ENCODE assay signal across 8 cellular contexts in genomic region chr9:127589955-127590370, GRCh38. TPM values are rescaled to one million over a fixed set of nuclear protein-coding genes. Genes with fewer than 3 reads are reported as not detected.
DNase-seq lines count a peak whose midpoint lies in the region; ATAC-seq, FAIRE-seq and TF ChIP-seq lines count a peak whose summit lies in the region.

No MANE protein-coding gene starts in this region.

- no peaks in the 10 kb centered on the region for H3K9me1 ChIP-seq in keratinocyte (ENCODE audit: control insufficient read depth, extremely low read depth, insufficient read depth, low read length)

- ATAC-seq in Panc1 = peak; percentile 77
- no peak for ATAC-seq in GM18505 (IDR thresholded peaks at IDR 0.05; ENCODE audit: unreplicated experiment)

- BruUV-seq in Panc1 (replicated peaks; lab: Mats Ljungman, UMichigan) = no TSS peak

- no peaks in the 10 kb centered on the region for H4K20me1 ChIP-seq in KMS-11 (ENCODE audit: insufficient read depth)
- H4K20me1 ChIP-seq in keratinocyte (ENCODE audit: control insufficient read depth, extremely low read depth, insufficient read depth, low read length) = no peaks in the 10 kb centered on the region

- no peaks in the 10 kb centered on the region for H3K27me3 ChIP-seq in KMS-11 (ENCODE audit: insufficient read depth, low read depth)
- H3K27me3 ChIP-seq in Panc1 (ENCODE audit: control insufficient read depth, insufficient read depth, low read length) = no peaks in the 10 kb centered on the region
- H3K27me3 ChIP-seq in keratinocyte (ENCODE audit: control insufficient read depth, extremely low read depth, insufficient read depth, low read length) = no peaks in the 10 kb centered on the region
- no peaks in the 10 kb centered on the region for H3K27me3 ChIP-seq in stomach

- H3K36me3 ChIP-seq in KMS-11 (ENCODE audit: insufficient read depth) (no peaks in the 10 kb centered on the region), Panc1 (ENCODE audit: control insufficient read depth, insufficient read depth, low read length) (no peaks in the 10 kb centered on the region), keratinocyte (ENCODE audit: control insufficient read depth in 2 of 2, extremely low read depth in 1 of 2, insufficient read depth in 2 of 2, low read length in 2 of 2) (no peaks in the 10 kb centered on the region), stomach (no peaks in the 10 kb centered on the region)

- H2AFZ ChIP-seq in KMS-11 (ENCODE audit: low read depth) (no peak overlapping the region), keratinocyte (ENCODE audit: control insufficient read depth, low read length) (no peak overlapping the region)

- peak; percentile 86 for TF ChIP-seq CTCF in KMS-11 (conservative IDR thresholded peaks at IDR 0.05; ENCODE audit: low read depth, low read length)
- TF ChIP-seq CTCF in Panc1 (IDR thresholded peaks at IDR 0.05) = peak; percentile 87
- peak; percentile 80 to 97 (median 81) for TF ChIP-seq CTCF in keratinocyte (optimal IDR thresholded peaks at IDR 0.05 in 1 of 3, IDR thresholded peaks at IDR 0.05 in 1 of 3, conservative IDR thresholded peaks at IDR 0.05 in 1 of 3; ENCODE audit: extremely low read depth in 1 of 3, insufficient read depth in 2 of 3, low read length in 3 of 3)
- TF ChIP-seq CTCF in stomach (IDR thresholded peaks at IDR 0.05) = peak in 5 of 7 experiments; percentile 82 to 95 (median 93)

- no peak overlapping the region for H3K27ac ChIP-seq in KMS-11
- H3K27ac ChIP-seq in Panc1 (ENCODE audit: low read length) = peak overlapping the region; percentile 26; the same call in 1 of the 2 replicates
- no peak overlapping the region for H3K27ac ChIP-seq in keratinocyte (ENCODE audit: control insufficient read depth, insufficient read depth, low read length)
- no peak overlapping the region for H3K27ac ChIP-seq in stomach

- H3K9me3 ChIP-seq in Panc1 (ENCODE audit: control insufficient read depth, insufficient read depth, low read depth, low read length) = no peaks in the 10 kb centered on the region
- H3K9me3 ChIP-seq in keratinocyte (ENCODE audit: control insufficient read depth, low read depth, low read length) = no peaks in the 10 kb centered on the region
- no peaks in the 10 kb centered on the region for H3K9me3 ChIP-seq in stomach

- CTCF ChIA-PET in Panc1 (lab: Charles Lee) = interaction anchor here (0.9 to 2.7 kb wide), 3 partner anchors 64 to 143 kb away, joined by 4 to 11 read pairs (median 4); no protein-coding TSS in a partner anchor

- intact Hi-C loops in Panc1 (cut with micrococcal nuclease; ENCODE audit: unreplicated experiment) = loop anchor here (5.0 to 10.0 kb wide), 2 partner anchors 88 to 145 kb away; partner anchors contain the start of gene TOR2A
- intact Hi-C loops in stomach (cut with DNase I; ENCODE audit: low total_unique reads) = loop anchor here (5.0 kb wide), 2 partner anchors 142 to 332 kb away; no protein-coding TSS in a partner anchor

- H3K4me3 ChIP-seq in KMS-11 (IDR thresholded peaks at IDR 0.05; ENCODE audit: insufficient read depth, low read depth, low read length) (no peak overlapping the region), Panc1 (ENCODE audit: low read depth in 2 of 2, low read length in 2 of 2) (peak overlapping the region in 1 of 2 experiments; percentile 17; a peak in 1 of 4 replicates), keratinocyte (ENCODE audit: control insufficient read depth in 2 of 3, extremely low read depth in 1 of 3, insufficient read depth in 2 of 3, low read depth in 1 of 3, low read length in 3 of 3) (no peak overlapping the region), stomach (no peak overlapping the region)

- 7 to 11% (median 10%) methylated on average over 8 of the region's 8 CpGs for WGBS in stomach, 5 donors

- TF ChIP-seq POLR2A in stomach (IDR thresholded peaks at IDR 0.05) = no peak
- TF ChIP-seq POLR2A in GM18505 (IDR thresholded peaks at IDR 0.05; ENCODE audit: borderline replicate concordance, extremely low read depth, insufficient read depth, insufficient read length) = no peak

- POLR2A ChIA-PET in Panc1 (lab: Charles Lee) = interaction anchor here (1.0 kb wide), 1 partner anchor 12 kb away, joined by 3 read pairs; no protein-coding TSS in a partner anchor

- DNase-seq in DMS79 treated with DMSO at 0.1 percent for 48 hours (lab: John Stamatoyannopoulos, UW) (peak; percentile 89), Panc1 (ENCODE audit: low read depth, low spot score) (no peak), T47D (ENCODE audit: low read depth in 1 of 2, low spot score in 1 of 2) (peak; percentile 64 to 87), keratinocyte (ENCODE audit: low read depth, low spot score) (no peak), stomach (peak; percentile 70)
- no peak for DNase-seq in activated CD4-positive, CD25-positive, alpha-beta regulatory T cell treated with anti-CD3 and anti-CD28 coated beads, Interleukin-2, amount 50 U/mL, for 72 hours

- H3K4me1 ChIP-seq in KMS-11 (ENCODE audit: low read depth, poor library complexity, severe bottlenecking) = peaks cover 4% of the 10 kb centered on the region
- H3K4me1 ChIP-seq in Panc1 (ENCODE audit: control insufficient read depth, insufficient read depth, low read length) = peaks cover under 1% of the 10 kb centered on the region; the same call in 1 of the 2 replicates
- peaks cover 4% of the 10 kb centered on the region for H3K4me1 ChIP-seq in keratinocyte (ENCODE audit: control insufficient read depth, extremely low read depth, insufficient read depth, low read length)
- H3K4me1 ChIP-seq in stomach = peaks cover 0 to 33% (median 17%) of the 10 kb centered on the region in 4 donors

- dilution Hi-C loops in keratinocyte (cut with MboI; ENCODE audit: extremely low pct_ligation_motif_present, low sequenced_read_pairs) = no loop called here

- H3K9ac ChIP-seq in KMS-11 = no peak overlapping the region
- no peak overlapping the region for H3K9ac ChIP-seq in keratinocyte (ENCODE audit: control insufficient read depth, extremely low read depth, insufficient read depth, low read length)

- in situ Hi-C loops in Panc1 (cut with HindIII; ENCODE audit: low pct_unique_long_range_greater_than_20kb, low sequenced_read_pairs) = no loop called here
- in situ Hi-C loops in T47D (cut with HindIII; ENCODE audit: low pct_unique_long_range_greater_than_20kb, low sequenced_read_pairs) = no loop called here

- H3K79me2 ChIP-seq in KMS-11 (ENCODE audit: insufficient read depth, low read depth) (no peaks in the 10 kb centered on the region), keratinocyte (ENCODE audit: control insufficient read depth, insufficient read depth, low read length) (no peaks in the 10 kb centered on the region)

- H3K4me2 ChIP-seq in KMS-11 (no peak overlapping the region; the same call in 1 of the 2 replicates), keratinocyte (ENCODE audit: control insufficient read depth, extremely low read depth, insufficient read depth, low read depth, low read length) (no peak overlapping the region)

- TF ChIP-seq EP300 in stomach (IDR thresholded peaks at IDR 0.05) = no peak

- peak; percentile 76 for FAIRE-seq in keratinocyte (lab: Jason Lieb, UNC)

RNA-seq across cellular contexts. Expression of gene STXBP1, which starts 22.1 kb away (rescaled TPM):
- total RNA-seq in Panc1 (2021; ENCODE audit: unreplicated experiment) (67.5 TPM), stomach (10 to 100 TPM; 14.9 to 77.7 (median 31.3) TPM)
- polyA plus RNA-seq in Panc1 (2012; ENCODE audit: insufficient read length) = 62.5 TPM
- polyA plus RNA-seq in keratinocyte (7.8 to 22.2 TPM (median 17.1 TPM) in 3 replicates), stomach (1 to 10 TPM; 5.2 to 8.7 (median 7.6) TPM)
- 19.1 TPM for polyA plus RNA-seq in keratinocyte (2011; ENCODE audit: low read depth)
- polyA plus RNA-seq in keratinocyte (2011; cell fraction: cytosol; rRNA removed) = 26.8 and 30.2 TPM in 2 replicates
- 37.0 and 43.4 TPM in 2 replicates for polyA plus RNA-seq in keratinocyte (2011; cell fraction: nucleus; rRNA removed)
- 22.7 and 30.0 TPM in 2 replicates for polyA plus RNA-seq in keratinocyte (2012; ENCODE audit: low replicate concordance)
- polyA minus RNA-seq in keratinocyte = 18.2 to 43.8 TPM (median 24.5 TPM) in 3 replicates
- polyA minus RNA-seq in keratinocyte (2011; cell fraction: cytosol; rRNA and poly(A)+ RNA removed) = 21.1 TPM
- 16.2 and 26.9 TPM in 2 replicates for polyA minus RNA-seq in keratinocyte (2011; cell fraction: nucleus; rRNA and poly(A)+ RNA removed)

Comparison
In these comparisons a context has a peak if more than half of its experiments do, and no peak if none do; other contexts are left out.
1. DNase-seq: peak in DMS79 treated with DMSO at 0.1 percent for 48 hours (single experiment), T47D (2 of 2) and stomach (single experiment); none in Panc1 (single experiment), keratinocyte (single experiment) and activated CD4-positive, CD25-positive, alpha-beta regulatory T cell treated with anti-CD3 and anti-CD28 coated beads, Interleukin-2, amount 50 U/mL, for 72 hours (single experiment).
2. Peak in every context shown above with its lines, with median percentiles within 50 percentile points of each other: CTCF ChIP-seq.